Comparison of ENCODE assay signal across 18 cellular contexts in genomic region chr14:31371651-31372050, GRCh38. TPM values are rescaled to one million over a fixed set of nuclear protein-coding genes. Genes with fewer than 3 reads are reported as not detected.
DNase-seq lines count a peak whose midpoint lies in the region; TF ChIP-seq lines count a peak whose summit lies in the region.
"Had no signal": no experiment of that assay in that cellular context is flagged by ENCODE, and none has a peak within 500 bp of the region (broad histone marks: within the 10 kb centered on the region; RNA-seq: fewer than 3 reads in every experiment).

No MANE protein-coding gene starts in this region.

- no peak for TF ChIP-seq CTCF in HL-60 (IDR thresholded peaks at IDR 0.05; ENCODE audit: insufficient read depth, low read length)
- TF ChIP-seq CTCF in choroid plexus epithelial cell (conservative IDR thresholded peaks at IDR 0.05; ENCODE audit: low read depth, low read length): no peak

- H3K4me3 ChIP-seq in HL-60 (replicated peaks; ENCODE audit: insufficient read depth, low read length): no peak overlapping the region
- H3K4me3 ChIP-seq in choroid plexus epithelial cell (ENCODE audit: low read depth, low read length): no peak overlapping the region

- DNase-seq in CD1c-positive myeloid dendritic cell (ENCODE audit: extremely low spot score) (peak; percentile 20), HL-60 (ENCODE audit: low read depth in 1 of 2, low spot score in 1 of 2) (peak; percentile 33 to 52), SKM-1 (lab: John Stamatoyannopoulos, UW; ENCODE audit: unreplicated experiment) (peak; percentile 13), choroid plexus epithelial cell (ENCODE audit: low read depth) (peak; percentile 28), NCI-H446 (lab: John Stamatoyannopoulos, UW) (no peak), amygdala (lab: John Stamatoyannopoulos, UW) (no peak), G401 (ENCODE audit: low spot score) (no peak), C1 segment of cervical spinal cord (lab: John Stamatoyannopoulos, UW) (no peak)
- DNase-seq: brain microvascular endothelial cell; foreskin fibroblast; hippocampal formation; mammary epithelial cell; natural killer cell; NCI-H146; NCI-H345; NK-92 treated with Interleukin-12 subunit alpha and Interleukin-12 subunit beta, amount 100 ng/mL, for 24 hours; stimulated activated CD4-positive, alpha-beta T cell treated with anti-CD3 and anti-CD28 coated beads, Interleukin-4, amount 100 ng/mL, for 4 hours; T-helper 9 cell had no signal

- peak overlapping the region; percentile 64 for H3K27ac ChIP-seq in HL-60 (replicated peaks)
- H3K27ac ChIP-seq: brain microvascular endothelial cell had no signal

- no peaks in the 10 kb centered on the region for H3K27me3 ChIP-seq in HL-60 (ENCODE audit: insufficient read depth, poor library complexity, severe bottlenecking)
- H3K27me3 ChIP-seq: brain microvascular endothelial cell had no signal

- in situ Hi-C loops in G401 (cut with HindIII; ENCODE audit: low sequenced_read_pairs): no loop called here

RNA-seq across cellular contexts. Expression of gene HEATR5A, which starts 48.7 kb away (rescaled TPM):
- total RNA-seq in G401 (2014; rRNA removed; shearing (Covaris generic)): 14.9 and 27.5 TPM in 2 replicates

Comparison
In these comparisons a context has a peak if more than half of its experiments do, and no peak if none do; other contexts are left out.
1. DNase-seq: peak in CD1c-positive myeloid dendritic cell (single experiment), HL-60 (2 of 2), SKM-1 (single experiment) and choroid plexus epithelial cell (single experiment); none in NCI-H446 (0 of 2), amygdala (0 of 56), G401 (single experiment) and C1 segment of cervical spinal cord (0 of 14).